In genomic region chr7:2307690-2308107, GRCh38 we compare ENCODE assay signal across 10 cellular contexts. TPM values are rescaled to one million over a fixed set of nuclear protein-coding genes. Genes with fewer than 3 reads are reported as not detected.
DNase-seq lines count a peak whose midpoint lies in the region; ATAC-seq and TF ChIP-seq lines count a peak whose summit lies in the region.
"Had no signal": no experiment of that assay in that cellular context is flagged by ENCODE, and none has a peak within 500 bp of the region (broad histone marks: within the 10 kb centered on the region; RNA-seq: fewer than 3 reads in every experiment).

No MANE protein-coding gene starts in this region.

- no peaks in the 10 kb centered on the region for H3K27me3 ChIP-seq in ascending aorta

- no peaks in the 10 kb centered on the region for H3K27me3 Mint-ChIP-seq in type B pancreatic cell
- H3K27me3 Mint-ChIP-seq: activated CD4-positive, alpha-beta memory T cell treated with anti-CD3 and anti-CD28 coated beads, Interleukin-2, amount 10 ng/mL, durations not matched to agents 7 days and 5 days had no signal

- peaks cover 21% of the 10 kb centered on the region for H3K4me1 Mint-ChIP-seq in type B pancreatic cell (ENCODE audit: unreplicated experiment)

- H3K4me3 ChIP-seq in ascending aorta, result no peak overlapping the region

- no peak for ATAC-seq in Right ventricle myocardium superior (ENCODE audit: poor library complexity)
- ATAC-seq in left cardiac atrium, result no peak
- ATAC-seq in HG02642 (IDR thresholded peaks at IDR 0.05; ENCODE audit: poor library complexity, unreplicated experiment), result peak; percentile 52

- H3K36me3 ChIP-seq in ascending aorta, result no peaks in the 10 kb centered on the region

- TF ChIP-seq CTCF in type B pancreatic cell (conservative IDR thresholded peaks at IDR 0.05) (no peak), ascending aorta (IDR thresholded peaks at IDR 0.05) (no peak)

- H3K4me1 ChIP-seq in ascending aorta, result no peaks in the 10 kb centered on the region

- H3K27ac ChIP-seq in ascending aorta, result no peak overlapping the region

- peak overlapping the region; percentile 1 for H3K27ac Mint-ChIP-seq in type B pancreatic cell
- H3K27ac Mint-ChIP-seq: activated CD4-positive, alpha-beta memory T cell treated with anti-CD3 and anti-CD28 coated beads, Interleukin-2, amount 10 ng/mL, durations not matched to agents 7 days and 5 days; brain had no signal

- no peaks in the 10 kb centered on the region for H3K9me3 Mint-ChIP-seq in type B pancreatic cell
- H3K9me3 Mint-ChIP-seq: activated CD4-positive, alpha-beta memory T cell treated with anti-CD3 and anti-CD28 coated beads, Interleukin-2, amount 10 ng/mL, durations not matched to agents 7 days and 5 days had no signal

- no peak overlapping the region for H3K4me3 Mint-ChIP-seq in type B pancreatic cell
- H3K4me3 Mint-ChIP-seq: activated CD4-positive, alpha-beta memory T cell treated with anti-CD3 and anti-CD28 coated beads, Interleukin-2, amount 10 ng/mL, durations not matched to agents 7 days and 5 days; brain had no signal

- intact Hi-C loops in Right ventricle myocardium superior (cut with DNase I) (no loop called here), left cardiac atrium (cut with DNase I) (no loop called here), ascending aorta (cut with DNase I) (no loop called here)

- DNase-seq in Right ventricle myocardium superior (peak; percentile 1), left cardiac atrium (no peak), NOMO-1 (lab: John Stamatoyannopoulos, UW; ENCODE audit: unreplicated experiment in 2 of 2) (peak; percentile 32 to 69), type B pancreatic cell (ENCODE audit: extremely low spot score, unreplicated experiment) (no peak), ascending aorta (ENCODE audit: low spot score in 2 of 2) (no peak), NCI-H526 treated with DMSO at 0.1 percent for 48 hours (lab: John Stamatoyannopoulos, UW) (no peak), globus pallidus (ENCODE audit: low spot score) (no peak)
- DNase-seq: activated CD4-positive, alpha-beta memory T cell treated with anti-CD3 and anti-CD28 coated beads, Interleukin-2, amount 10 ng/mL, durations not matched to agents 7 days and 5 days had no signal

- H3K9me3 ChIP-seq in ascending aorta, result no peaks in the 10 kb centered on the region

- H3K36me3 Mint-ChIP-seq in type B pancreatic cell, result peaks cover 6% of the 10 kb centered on the region

RNA-seq across cellular contexts. Expression of gene SNX8, which starts 6.5 kb away (rescaled TPM):
- total RNA-seq in Right ventricle myocardium superior (19.1 TPM), left cardiac atrium (10 to 100 TPM; 31.3 to 38.5 TPM), type B pancreatic cell (ENCODE audit: low replicate concordance) (29.1 and 40.6 TPM in 2 replicates), ascending aorta (12.2 TPM)

RNA-seq across cellular contexts. Expression of gene EIF3B, which starts 46.9 kb away (rescaled TPM):
- total RNA-seq in Right ventricle myocardium superior, result 68.0 TPM
- total RNA-seq in left cardiac atrium, result 10 to 100 TPM; 59.6 to 96.1 TPM
- 178 and 183 TPM in 2 replicates for total RNA-seq in type B pancreatic cell (ENCODE audit: low replicate concordance)
- 84.9 TPM for total RNA-seq in ascending aorta

Comparison
In these comparisons a context has a peak if more than half of its experiments do, and no peak if none do; other contexts are left out.
1. DNase-seq: peak in Right ventricle myocardium superior (single experiment) and NOMO-1 (2 of 2); none in left cardiac atrium (single experiment), type B pancreatic cell (single experiment), ascending aorta (0 of 2), NCI-H526 treated with DMSO at 0.1 percent for 48 hours (single experiment) and globus pallidus (single experiment).